In the genomic region with DNA sequence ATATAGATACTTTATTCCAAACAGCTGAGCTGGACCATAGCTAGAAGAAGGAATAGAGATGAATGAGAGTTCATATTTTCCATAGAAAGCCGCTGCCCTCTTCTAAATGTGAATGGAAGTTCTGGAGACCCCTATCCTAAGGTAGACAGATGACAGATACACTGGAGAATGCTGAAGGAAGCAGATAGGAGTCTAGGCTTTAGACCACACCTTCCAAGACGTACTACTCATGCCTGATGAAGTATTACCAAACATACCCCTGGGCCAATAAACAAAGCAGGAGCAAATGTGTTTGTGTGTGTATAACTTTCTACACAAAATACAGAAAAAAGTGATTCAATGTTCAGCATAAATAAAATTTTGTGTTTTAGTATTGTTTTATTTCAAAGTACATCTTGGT, we compare ENCODE assay signal across 35 cellular contexts. TPM values are rescaled to one million over a fixed set of nuclear protein-coding genes. Genes with fewer than 3 reads are reported as not detected.
"Had no signal": no experiment of that assay in that cellular context is flagged by ENCODE, and none has a peak within 500 bp of the region (broad histone marks: within the 10 kb centered on the region; RNA-seq: fewer than 3 reads in every experiment).

No MANE protein-coding gene starts in this region.

- H3K4me1 Mint-ChIP-seq: brain; central memory CD8-positive, alpha-beta T cell; endodermal cell had no signal

- H3K36me3 Mint-ChIP-seq: activated CD4-positive, alpha-beta memory T cell treated with anti-CD3 and anti-CD28 coated beads for 36 hours; activated CD8-positive, alpha-beta memory T cell treated with anti-CD3 and anti-CD28 coated beads, Interleukin-2, amount 10 ng/mL, durations not matched to agents 7 days and 5 days; activated naive CD4-positive, alpha-beta T cell treated with anti-CD3 and anti-CD28 coated beads, Interleukin-2, amount 10 ng/mL, durations not matched to agents 7 days and 5 days; activated naive CD8-positive, alpha-beta T cell treated with anti-CD3 and anti-CD28 coated beads, Interleukin-2, amount 10 ng/mL, durations not matched to agents 7 days and 5 days; brain had no signal

- H3K27me3 ChIP-seq: ascending aorta, breast epithelium, esophagus muscularis mucosa, gastroesophageal sphincter had no signal

- DNase-seq: activated CD4-positive, alpha-beta memory T cell treated with anti-CD3 and anti-CD28 coated beads for 36 hours; activated CD4-positive, alpha-beta T cell treated with anti-CD3 and anti-CD28 coated beads for 36 hours; activated CD4-positive, alpha-beta T cell treated with anti-CD3 and anti-CD28 coated beads, Interleukin-2, amount 10 ng/mL, durations not matched to agents 24 days and 14 days; activated CD4-positive, CD25-positive, alpha-beta regulatory T cell; activated CD4-positive, CD25-positive, alpha-beta regulatory T cell treated with anti-CD3 and anti-CD28 coated beads, Interleukin-2, amount 50 U/mL, for 72 hours; activated CD8-positive, alpha-beta memory T cell treated with anti-CD3 and anti-CD28 coated beads, Interleukin-2, amount 10 ng/mL, durations not matched to agents 7 days and 5 days; activated CD8-positive, alpha-beta memory T cell treated with anti-CD3 and anti-CD28 coated beads, Interleukin-2, amount 50 U/mL, for 4 hours; activated CD8-positive, alpha-beta T cell treated with anti-CD3 and anti-CD28 coated beads, Interleukin-2, amount 10 ng/mL, durations not matched to agents 7 days and 5 days; activated effector memory CD4-positive, alpha-beta T cell treated with anti-CD3 and anti-CD28 coated beads, Interleukin-2, amount 50 U/mL, for 16 hours; activated naive CD4-positive, alpha-beta T cell treated with anti-CD3 and anti-CD28 coated beads, Interleukin-2, amount 10 ng/mL, durations not matched to agents 7 days and 5 days; activated naive CD8-positive, alpha-beta T cell treated with anti-CD3 and anti-CD28 coated beads, Interleukin-2, amount 10 ng/mL, durations not matched to agents 7 days and 5 days; activated T-cell treated with anti-CD3 and anti-CD28 coated beads, Interleukin-2, amount 50 U/mL, for 1 hour; activated T-cell treated with anti-CD3 and anti-CD28 coated beads, Interleukin-2, amount 50 U/mL, for 48 hours; dorsolateral prefrontal cortex; effector memory CD4-positive, alpha-beta T cell; endodermal cell; erythroblast; foreskin melanocyte; T-helper 2 cell had no signal

- H3K36me3 ChIP-seq: ascending aorta, breast epithelium, esophagus muscularis mucosa, gastroesophageal sphincter had no signal

- H3K4me3 Mint-ChIP-seq: activated CD4-positive, alpha-beta memory T cell treated with anti-CD3 and anti-CD28 coated beads for 36 hours; activated CD4-positive, alpha-beta T cell treated with anti-CD3 and anti-CD28 coated beads for 36 hours; activated CD4-positive, alpha-beta T cell treated with anti-CD3 and anti-CD28 coated beads, Interleukin-2, amount 10 ng/mL, durations not matched to agents 24 days and 14 days; activated CD8-positive, alpha-beta memory T cell treated with anti-CD3 and anti-CD28 coated beads, Interleukin-2, amount 10 ng/mL, durations not matched to agents 7 days and 5 days; activated CD8-positive, alpha-beta T cell treated with anti-CD3 and anti-CD28 coated beads, Interleukin-2, amount 10 ng/mL, durations not matched to agents 7 days and 5 days; activated naive CD4-positive, alpha-beta T cell treated with anti-CD3 and anti-CD28 coated beads, Interleukin-2, amount 10 ng/mL, durations not matched to agents 7 days and 5 days; activated naive CD8-positive, alpha-beta T cell treated with anti-CD3 and anti-CD28 coated beads, Interleukin-2, amount 10 ng/mL, durations not matched to agents 7 days and 5 days; activated T-helper 1 cell treated with anti-CD3 and anti-CD28 coated beads, Interleukin-12 subunit alpha, Interleukin-12 subunit beta, Interleukin-2, Interleukin-4 antibody, amounts not matched to agents 30 ng/mL and 10 ng/mL and 1 ng/mL, durations not matched to agents 14 hours and 24 hours and 36 hours; brain; central memory CD8-positive, alpha-beta T cell; dendritic cell treated with granulocyte-macrophage colony-stimulating factor and Interleukin-4, amounts not matched to agents 40 ng/mL and 50 ng/mL, for 4 days; endodermal cell had no signal

- H3K9me3 Mint-ChIP-seq: activated CD4-positive, alpha-beta memory T cell treated with anti-CD3 and anti-CD28 coated beads for 36 hours; activated CD4-positive, alpha-beta T cell treated with anti-CD3 and anti-CD28 coated beads, Interleukin-2, amount 10 ng/mL, durations not matched to agents 24 days and 14 days; activated naive CD4-positive, alpha-beta T cell treated with anti-CD3 and anti-CD28 coated beads, Interleukin-2, amount 10 ng/mL, durations not matched to agents 7 days and 5 days; activated naive CD8-positive, alpha-beta T cell treated with anti-CD3 and anti-CD28 coated beads, Interleukin-2, amount 10 ng/mL, durations not matched to agents 7 days and 5 days; activated T-helper 1 cell treated with anti-CD3 and anti-CD28 coated beads, Interleukin-12 subunit alpha, Interleukin-12 subunit beta, Interleukin-2, Interleukin-4 antibody, amounts not matched to agents 30 ng/mL and 10 ng/mL and 1 ng/mL, durations not matched to agents 14 hours and 24 hours and 36 hours; activated T-helper 2 cell treated with anti-CD3 and anti-CD28 coated beads, Interferon-gamma antibody, Interleukin-2, Interleukin-4, amounts not matched to agents 10 μg/mL and 5 μg/mL and 100 μg/mL, durations not matched to agents 14 hours and 24 hours and 36 hours; brain; central memory CD8-positive, alpha-beta T cell; dendritic cell treated with granulocyte-macrophage colony-stimulating factor and Interleukin-4, amounts not matched to agents 40 ng/mL and 50 ng/mL, for 4 days; endodermal cell had no signal

- H3K27me3 Mint-ChIP-seq: activated naive CD4-positive, alpha-beta T cell treated with anti-CD3 and anti-CD28 coated beads, Interleukin-2, amount 10 ng/mL, durations not matched to agents 7 days and 5 days had no signal

- H3K27ac Mint-ChIP-seq: activated CD4-positive, alpha-beta memory T cell treated with anti-CD3 and anti-CD28 coated beads for 36 hours; activated CD4-positive, alpha-beta T cell treated with anti-CD3 and anti-CD28 coated beads for 36 hours; activated CD4-positive, alpha-beta T cell treated with anti-CD3 and anti-CD28 coated beads, Interleukin-2, amount 10 ng/mL, durations not matched to agents 24 days and 14 days; activated CD8-positive, alpha-beta memory T cell treated with anti-CD3 and anti-CD28 coated beads, Interleukin-2, amount 10 ng/mL, durations not matched to agents 7 days and 5 days; activated CD8-positive, alpha-beta T cell treated with anti-CD3 and anti-CD28 coated beads, Interleukin-2, amount 10 ng/mL, durations not matched to agents 7 days and 5 days; activated naive CD4-positive, alpha-beta T cell treated with anti-CD3 and anti-CD28 coated beads, Interleukin-2, amount 10 ng/mL, durations not matched to agents 7 days and 5 days; activated naive CD4-positive, alpha-beta T cell treated with anti-CD3 and anti-CD28 coated beads, Interleukin-2, amount 50 U/mL, for 72 hours; activated naive CD8-positive, alpha-beta T cell treated with anti-CD3 and anti-CD28 coated beads, Interleukin-2, amount 10 ng/mL, durations not matched to agents 7 days and 5 days; activated T-helper 1 cell treated with anti-CD3 and anti-CD28 coated beads, Interleukin-12 subunit alpha, Interleukin-12 subunit beta, Interleukin-2, Interleukin-4 antibody, amounts not matched to agents 30 ng/mL and 10 ng/mL and 1 ng/mL, durations not matched to agents 14 hours and 24 hours and 36 hours; activated T-helper 2 cell treated with anti-CD3 and anti-CD28 coated beads, Interferon-gamma antibody, Interleukin-2, Interleukin-4, amounts not matched to agents 10 μg/mL and 5 μg/mL and 100 μg/mL, durations not matched to agents 14 hours and 24 hours and 36 hours; brain; dendritic cell treated with granulocyte-macrophage colony-stimulating factor and Interleukin-4, amounts not matched to agents 40 ng/mL and 50 ng/mL, for 4 days; endodermal cell had no signal

- H3K4me3 ChIP-seq: ascending aorta, breast epithelium, coronary artery, dorsolateral prefrontal cortex, esophagus muscularis mucosa, gastroesophageal sphincter had no signal

- H3K27ac ChIP-seq: ascending aorta, breast epithelium, coronary artery, dorsolateral prefrontal cortex, esophagus muscularis mucosa, gastroesophageal sphincter had no signal

- ATAC-seq: activated CD4-positive, alpha-beta T cell treated with anti-CD3 and anti-CD28 coated beads for 36 hours; activated CD8-positive, alpha-beta memory T cell treated with anti-CD3 and anti-CD28 coated beads, Interleukin-2, amount 10 ng/mL, durations not matched to agents 7 days and 5 days; activated CD8-positive, alpha-beta T cell treated with anti-CD3 and anti-CD28 coated beads, Interleukin-2, amount 10 ng/mL, durations not matched to agents 7 days and 5 days; activated naive CD4-positive, alpha-beta T cell treated with anti-CD3 and anti-CD28 coated beads, Interleukin-2, amount 50 U/mL, for 72 hours; gastroesophageal sphincter had no signal

- H3K4me1 ChIP-seq: ascending aorta, breast epithelium, esophagus muscularis mucosa, gastroesophageal sphincter had no signal

- H3K9me3 ChIP-seq: ascending aorta, breast epithelium, esophagus muscularis mucosa, gastroesophageal sphincter had no signal

RNA-seq across cellular contexts. Expression of a gene that starts 9.1 kb away (rescaled TPM):
- total RNA-seq: activated CD4-positive, alpha-beta memory T cell treated with anti-CD3 and anti-CD28 coated beads for 36 hours; activated CD4-positive, alpha-beta T cell treated with anti-CD3 and anti-CD28 coated beads, Interleukin-2, amount 10 ng/mL, durations not matched to agents 24 days and 14 days; activated CD8-positive, alpha-beta memory T cell treated with anti-CD3 and anti-CD28 coated beads for 36 hours; activated CD8-positive, alpha-beta memory T cell treated with anti-CD3 and anti-CD28 coated beads, Interleukin-2, amount 10 ng/mL, durations not matched to agents 7 days and 5 days; activated CD8-positive, alpha-beta T cell treated with anti-CD3 and anti-CD28 coated beads, Interleukin-2, amount 10 ng/mL, durations not matched to agents 7 days and 5 days; activated naive CD8-positive, alpha-beta T cell treated with anti-CD3 and anti-CD28 coated beads, Interleukin-2, amount 10 ng/mL, durations not matched to agents 7 days and 5 days; ascending aorta; breast epithelium; cardiac septum; cerebellum; dorsolateral prefrontal cortex; endodermal cell; esophagus muscularis mucosa; gastroesophageal sphincter; glomerular endothelial cell; T-helper 1 cell treated with Interleukin-12 subunit alpha and Interleukin-12 subunit beta and Interleukin-4 antibody, amounts not matched to agents 30 ng/mL and 1 ng/mL, for 36 hours had no signal
